7 cellular contexts compared by ENCODE assay signal in the genomic region with DNA sequence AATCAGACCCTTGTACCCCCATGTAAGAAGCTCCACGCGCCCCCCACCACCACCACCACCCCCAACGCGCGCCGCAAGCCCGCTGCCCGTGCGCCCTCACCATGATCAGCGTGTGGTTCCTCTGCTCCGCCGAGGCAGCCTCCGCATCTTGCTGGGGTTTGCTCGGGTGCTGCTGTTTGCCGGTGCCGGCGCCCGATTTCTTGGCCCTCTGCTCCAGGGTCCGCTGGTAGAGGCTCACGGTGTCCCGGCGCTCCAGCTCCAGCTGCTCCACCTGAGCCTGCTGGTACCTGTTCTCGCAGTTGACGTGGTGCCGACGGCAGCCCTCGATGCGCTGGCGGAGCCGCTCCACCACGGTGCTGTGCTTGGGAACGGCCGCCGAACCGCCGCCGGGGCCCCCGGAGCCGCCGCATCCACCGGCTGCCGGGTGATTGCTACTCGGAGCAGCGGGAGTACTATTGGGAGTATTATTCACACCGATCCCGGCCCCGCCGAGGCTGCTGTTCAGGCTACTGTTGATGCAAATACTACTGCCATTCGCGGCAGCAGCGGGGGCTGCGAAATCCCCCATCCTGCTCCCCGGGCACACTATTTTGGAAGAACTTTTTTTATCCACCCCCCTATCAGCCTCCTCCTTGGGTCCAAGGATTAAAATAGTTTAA. TPM values are rescaled to one million over a fixed set of nuclear protein-coding genes. Genes with fewer than 3 reads are reported as not detected.
DNase-seq lines count a peak whose midpoint lies in the region; ATAC-seq and TF ChIP-seq lines count a peak whose summit lies in the region.

No MANE protein-coding gene starts in this region.

- peaks cover 3% of the 10 kb centered on the region for H3K27me3 Mint-ChIP-seq in nephron progenitor cell (ENCODE audit: low read depth, poor library complexity)

- TF ChIP-seq CTCF in GM13977 (IDR thresholded peaks at IDR 0.05; ENCODE audit: extremely low read depth, insufficient read depth, missing control alignments) = no peak
- TF ChIP-seq CTCF in OCI-LY3 (IDR thresholded peaks at IDR 0.05; ENCODE audit: low read depth, low read length) = no peak
- TF ChIP-seq CTCF in foreskin keratinocyte (conservative IDR thresholded peaks at IDR 0.05) = no peak
- TF ChIP-seq CTCF in nephron progenitor cell (IDR thresholded peaks at IDR 0.05) = no peak
- TF ChIP-seq CTCF in testis (IDR thresholded peaks at IDR 0.05) = no peak

- intact Hi-C loops in testis (cut with DNase I; ENCODE audit: low total_unique reads) = loop anchor here (5.0 kb wide), 3 partner anchors 99 to 416 kb away; no protein-coding TSS in a partner anchor

- peaks cover 70% of the 10 kb centered on the region for H3K27me3 ChIP-seq in OCI-LY3 (ENCODE audit: low read depth, low read length)
- H3K27me3 ChIP-seq in foreskin keratinocyte = peaks cover 2% of the 10 kb centered on the region
- no peaks in the 10 kb centered on the region for H3K27me3 ChIP-seq in testis

- no peak overlapping the region for H3K9ac ChIP-seq in OCI-LY3 (ENCODE audit: low read length)

- no peaks in the 10 kb centered on the region for H3K9me3 ChIP-seq in OCI-LY3 (ENCODE audit: insufficient read depth, low read length)
- H3K9me3 ChIP-seq in testis = no peaks in the 10 kb centered on the region

- peak overlapping the region; percentile 92 for H3K4me2 ChIP-seq in OCI-LY3 (ENCODE audit: low read length)

- H3K4me1 ChIP-seq in OCI-LY3 (ENCODE audit: low read length) = peaks cover 25% of the 10 kb centered on the region
- H3K4me1 ChIP-seq in foreskin keratinocyte = peaks cover 3% of the 10 kb centered on the region
- peaks cover 1% of the 10 kb centered on the region for H3K4me1 ChIP-seq in testis

- no peak for TF ChIP-seq POLR2A in testis (IDR thresholded peaks at IDR 0.05)

- H3K36me3 Mint-ChIP-seq in nephron progenitor cell (ENCODE audit: low read depth) = no peaks in the 10 kb centered on the region

- DNase-seq in GM13977 (ENCODE audit: low spot score) = peak; percentile 29
- DNase-seq in activated gamma-delta T cell treated with anti-CD3 and anti-CD28 coated beads, Interleukin-2, amount 50 U/mL, for 16 hours (ENCODE audit: low read depth) = peak; percentile 5
- DNase-seq in foreskin keratinocyte = peak; percentile 15 to 39
- peak; percentile 64 for DNase-seq in nephron progenitor cell
- peak; percentile 50 for DNase-seq in testis

- H3K27ac ChIP-seq in OCI-LY3 (ENCODE audit: low read length) = no peak overlapping the region
- no peak overlapping the region for H3K27ac ChIP-seq in foreskin keratinocyte
- H3K27ac ChIP-seq in testis = peak overlapping the region; percentile 93 to 98

- H4K20me1 ChIP-seq in OCI-LY3 (ENCODE audit: insufficient read depth, low read length) = no peaks in the 10 kb centered on the region

- H3K79me2 ChIP-seq in OCI-LY3 (ENCODE audit: low read length) = no peaks in the 10 kb centered on the region

- peak; percentile 9 for ATAC-seq in foreskin keratinocyte
- ATAC-seq in HG02763 (IDR thresholded peaks at IDR 0.05; ENCODE audit: unreplicated experiment) = no peak

- H3K36me3 ChIP-seq in OCI-LY3 (replicated peaks; ENCODE audit: low read depth, low read length) = no peaks in the 10 kb centered on the region
- H3K36me3 ChIP-seq in testis (ENCODE audit: low read depth, missing control alignments) = no peaks in the 10 kb centered on the region

- peaks cover 40% of the 10 kb centered on the region for H3K4me1 Mint-ChIP-seq in nephron progenitor cell

- WGBS in testis, 2 donors = 0% methylated on average over 18 to 53 of the region's 53 CpGs

- peak overlapping the region; percentile 100 for H3K4me3 Mint-ChIP-seq in nephron progenitor cell

- no peak overlapping the region for H2AFZ ChIP-seq in OCI-LY3 (ENCODE audit: low read depth, low read length)

- H3K4me3 ChIP-seq in OCI-LY3 (ENCODE audit: low read length) (peak overlapping the region; percentile 80; the same call in 1 of the 2 replicates), testis (peak overlapping the region; percentile 73 to 96)

- H3K9me3 Mint-ChIP-seq in nephron progenitor cell = no peaks in the 10 kb centered on the region

- in situ Hi-C loops in GM13977 (cut with MboI; ENCODE audit: low pct_unique_long_range_greater_than_20kb, low sequenced_read_pairs, unreplicated experiment) = no loop called here

- peak overlapping the region; percentile 99 for H3K27ac Mint-ChIP-seq in nephron progenitor cell

RNA-seq across cellular contexts. Expression of gene MAML3, which starts 1.1 kb away (rescaled TPM):
- total RNA-seq in foreskin keratinocyte (0.35 and 0.61 TPM in 2 replicates), testis (10 to 100 TPM; 18.8 to 21.2 TPM)
- polyA plus RNA-seq in foreskin keratinocyte (0.09 and 0.19 TPM in 2 replicates), testis (ENCODE audit: insufficient read depth, low read depth, low replicate concordance) (7.6 TPM)

Comparison
In these comparisons a context has a peak if more than half of its experiments do, and no peak if none do; other contexts are left out.
1. DNase-seq: peak in every context shown above with its lines; median percentile 64 in nephron progenitor cell; 50 in testis; 29 in GM13977; 27 in foreskin keratinocyte; 5 in activated gamma-delta T cell treated with anti-CD3 and anti-CD28 coated beads, Interleukin-2, amount 50 U/mL, for 16 hours.
2. H3K27ac ChIP-seq: peak in testis (2 of 2); none in OCI-LY3 (single experiment) and foreskin keratinocyte (single experiment).
3. RNA of gene MAML3, which starts 1.1 kb away (total RNA-seq): 18.8 to 21.2 TPM in testis; 0.35 to 0.61 TPM in foreskin keratinocyte; every median in the first group is over 10 times any median in the second.